In genomic region chr7:159370-160270, GRCh38 we compare ENCODE assay signal across 28 cellular contexts. TPM values are rescaled to one million over a fixed set of nuclear protein-coding genes. Genes with fewer than 3 reads are reported as not detected.
DNase-seq lines count a peak whose midpoint lies in the region; ATAC-seq, FAIRE-seq and TF ChIP-seq lines count a peak whose summit lies in the region.
"Had no signal": no experiment of that assay in that cellular context is flagged by ENCODE, and none has a peak within 500 bp of the region (broad histone marks: within the 10 kb centered on the region; RNA-seq: fewer than 3 reads in every experiment).

No MANE protein-coding gene starts in this region.

- no peak overlapping the region; the same call in 1 of the 2 replicates for H4K8ac ChIP-seq in H1 (ENCODE audit: extremely low read depth, insufficient read depth, low read length)

- no peaks in the 10 kb centered on the region for H3K9me3 Mint-ChIP-seq in nephron
- H3K9me3 Mint-ChIP-seq in GM23338: no peaks in the 10 kb centered on the region; the same call in 2 of the 3 replicates
- H3K9me3 Mint-ChIP-seq: activated CD4-positive, alpha-beta T cell treated with anti-CD3 and anti-CD28 coated beads, Interleukin-2, amount 10 ng/mL, durations not matched to agents 7 days and 5 days; activated naive CD4-positive, alpha-beta T cell treated with anti-CD3 and anti-CD28 coated beads, Interleukin-2, amount 50 U/mL, for 72 hours; natural killer cell treated with Interleukin-12 subunit alpha and Interleukin-12 subunit beta and Interleukin-15 and Interleukin-18, amount 100 ng/mL, for 72 hours; WTC11 had no signal

- TF ChIP-seq CTCF in left ventricle myocardium inferior (IDR thresholded peaks at IDR 0.05; ENCODE audit: borderline replicate concordance) (no peak), H1 (IDR thresholded peaks at IDR 0.05; ENCODE audit: control extremely low read depth in 1 of 3, insufficient read depth in 1 of 3, low read depth in 1 of 3, low read length in 3 of 3) (no peak), nephron (IDR thresholded peaks at IDR 0.05; ENCODE audit: unreplicated experiment in 3 of 3) (no peak), GM10248 (IDR thresholded peaks at IDR 0.05; ENCODE audit: control extremely low read depth, extremely low read depth, low read depth, missing control alignments) (no peak), GM23338 (conservative IDR thresholded peaks at IDR 0.05; ENCODE audit: low read depth in 2 of 2) (no peak)

- H3K36me3 ChIP-seq in left ventricle myocardium inferior (no peaks in the 10 kb centered on the region), H1 (ENCODE audit: control insufficient read depth in 2 of 4, insufficient read depth in 4 of 4, low read length in 3 of 4) (no peaks in the 10 kb centered on the region), GM23338 (ENCODE audit: insufficient read depth) (no peaks in the 10 kb centered on the region)
- H3K36me3 ChIP-seq: SJSA1 had no signal

- H3K23ac ChIP-seq in H1 (ENCODE audit: insufficient read length): no peak overlapping the region

- peaks cover 4% of the 10 kb centered on the region for H3K4me1 ChIP-seq in left ventricle myocardium inferior
- peaks cover 0 to 9% (median 6%) of the 10 kb centered on the region in 4 experiments; a peak in 5 of 7 replicates for H3K4me1 ChIP-seq in H1 (replicated peaks in 1 of 4; ENCODE audit: control insufficient read depth in 3 of 4, insufficient read depth in 4 of 4, low read length in 3 of 4)
- peaks cover 3% of the 10 kb centered on the region; the same call in 1 of the 2 replicates for H3K4me1 ChIP-seq in GM23338 (ENCODE audit: insufficient read depth)
- H3K4me1 ChIP-seq: SJSA1 had no signal

- peak; percentile 20 for DNase-seq in left ventricle myocardium superior
- DNase-seq in left ventricle myocardium inferior: no peak
- no peak for DNase-seq in H1 (ENCODE audit: low read depth in 1 of 2, low spot score in 2 of 2)
- DNase-seq in GM10248 (ENCODE audit: extremely low spot score): no peak
- DNase-seq in GM23338 (ENCODE audit: low spot score): no peak
- DNase-seq in LoVo (ENCODE audit: low spot score): no peak
- DNase-seq: activated CD4-positive, alpha-beta T cell treated with anti-CD3 and anti-CD28 coated beads, Interleukin-2, amount 10 ng/mL, durations not matched to agents 7 days and 5 days; activated effector memory CD4-positive, alpha-beta T cell treated with Interleukin-2 at 50 U/mL for 16 hours; activated T-cell treated with anti-CD3 and anti-CD28 coated beads, Interleukin-2, amount 50 U/mL, for 1 hour; effector memory CD4-positive, alpha-beta T cell; HCEC 1CT; Karpas-422; NCI-H1436; NCI-H82; stimulated activated naive CD4-positive, alpha-beta T cell had no signal

- H3K9ac ChIP-seq in H1 (replicated peaks in 1 of 4; ENCODE audit: extremely low read depth in 1 of 4, low read depth in 3 of 4, low read length in 3 of 4): no peak overlapping the region

- peak; percentile 50 for FAIRE-seq in H1 (lab: Jason Lieb, UNC)
- FAIRE-seq: bronchial epithelial cell, colon, GM12892, HepG2, keratinocyte had no signal

- no peaks in the 10 kb centered on the region for H3K36me3 Mint-ChIP-seq in nephron (ENCODE audit: low read depth)
- no peaks in the 10 kb centered on the region; the same call in 2 of the 3 replicates for H3K36me3 Mint-ChIP-seq in GM23338 (ENCODE audit: low read depth)
- H3K36me3 Mint-ChIP-seq: activated naive CD4-positive, alpha-beta T cell treated with anti-CD3 and anti-CD28 coated beads, Interleukin-2, amount 50 U/mL, for 72 hours; natural killer cell treated with Interleukin-12 subunit alpha and Interleukin-12 subunit beta and Interleukin-15 and Interleukin-18, amount 100 ng/mL, for 72 hours; WTC11 had no signal

- H2AFZ ChIP-seq in H1 (ENCODE audit: low read length) (no peak overlapping the region), GM23338 (no peak overlapping the region)

- no peak overlapping the region for H3K14ac ChIP-seq in H1 (ENCODE audit: insufficient read length)

- no peak overlapping the region for H3K18ac ChIP-seq in H1 (ENCODE audit: extremely low read depth, low read length)

- H3K79me1 ChIP-seq in H1 (ENCODE audit: low read depth, low read length): no peaks in the 10 kb centered on the region

- H4K5ac ChIP-seq in H1 (ENCODE audit: insufficient read length, low read depth, low read length): no peak overlapping the region

- no peaks in the 10 kb centered on the region for H3F3A ChIP-seq in GM23338 (replicated peaks; ENCODE audit: low read depth)

- H3K9me2 ChIP-seq in GM23338 (ENCODE audit: insufficient read depth): no peaks in the 10 kb centered on the region

- no peak overlapping the region for H4K91ac ChIP-seq in H1 (replicated peaks; ENCODE audit: insufficient read length, low read length)

- intact Hi-C loops in left ventricle myocardium superior (cut with micrococcal nuclease) (no loop called here), left ventricle myocardium inferior (cut with micrococcal nuclease) (no loop called here)

- TF ChIP-seq RAD21 in H1 (IDR thresholded peaks at IDR 0.05 in 1 of 2, conservative IDR thresholded peaks at IDR 0.05 in 1 of 2; ENCODE audit: low read depth in 2 of 2, low read length in 2 of 2): no peak

- no peaks in the 10 kb centered on the region for H3K79me2 ChIP-seq in H1 (ENCODE audit: control insufficient read depth in 1 of 2, insufficient read depth in 2 of 2, low read length in 2 of 2)
- H3K79me2 ChIP-seq in GM23338 (replicated peaks; ENCODE audit: insufficient read depth): no peaks in the 10 kb centered on the region

- H3K4me1 Mint-ChIP-seq in nephron: peaks cover 61% of the 10 kb centered on the region
- H3K4me1 Mint-ChIP-seq in GM23338: peaks cover 18% of the 10 kb centered on the region
- H3K4me1 Mint-ChIP-seq: activated CD4-positive, alpha-beta T cell treated with anti-CD3 and anti-CD28 coated beads, Interleukin-2, amount 10 ng/mL, durations not matched to agents 7 days and 5 days had no signal

- H2AK5ac ChIP-seq in H1 (ENCODE audit: low read depth, low read length): no peak overlapping the region

- H3K4me3 Mint-ChIP-seq in nephron (no peak overlapping the region), GM23338 (no peak overlapping the region)
- H3K4me3 Mint-ChIP-seq: activated CD4-positive, alpha-beta T cell treated with anti-CD3 and anti-CD28 coated beads, Interleukin-2, amount 10 ng/mL, durations not matched to agents 7 days and 5 days; natural killer cell treated with Interleukin-12 subunit alpha and Interleukin-12 subunit beta and Interleukin-15 and Interleukin-18, amount 100 ng/mL, for 72 hours; WTC11 had no signal

- no peak overlapping the region for H2BK120ac ChIP-seq in H1 (replicated peaks; ENCODE audit: low read depth, low read length)

- H3K4me2 ChIP-seq in H1 (ENCODE audit: insufficient read depth in 1 of 2, low read depth in 2 of 2, low read length in 2 of 2) (no peak overlapping the region), GM23338 (no peak overlapping the region)

- H3K56ac ChIP-seq in H1 (replicated peaks; ENCODE audit: insufficient read length, low read depth, low read length): no peak overlapping the region

- H3K27me3 ChIP-seq in left ventricle myocardium inferior (ENCODE audit: low read depth) (peaks cover 3% of the 10 kb centered on the region), H1 (replicated peaks in 1 of 4; ENCODE audit: control insufficient read depth in 3 of 4, extremely low read depth in 1 of 4, insufficient read depth in 3 of 4, low read length in 3 of 4) (peaks cover 0 to 3% (median 0%) of the 10 kb centered on the region in 4 experiments; a peak in 2 of 7 replicates), GM23338 (ENCODE audit: insufficient read depth) (no peaks in the 10 kb centered on the region)
- H3K27me3 ChIP-seq: SJSA1 had no signal

- no peak overlapping the region for H2BK12ac ChIP-seq in H1 (ENCODE audit: low read depth, low read length)

- no peak for TF ChIP-seq POLR2A in H1 (IDR thresholded peaks at IDR 0.05; ENCODE audit: control extremely low read depth in 1 of 2, low read depth in 2 of 2, low read length in 2 of 2)

- peak overlapping the region; percentile 72 to 93 (median 84) for H3K27ac Mint-ChIP-seq in nephron
- no peak overlapping the region for H3K27ac Mint-ChIP-seq in GM23338
- H3K27ac Mint-ChIP-seq: activated CD4-positive, alpha-beta T cell treated with anti-CD3 and anti-CD28 coated beads, Interleukin-2, amount 10 ng/mL, durations not matched to agents 7 days and 5 days; activated naive CD4-positive, alpha-beta T cell treated with anti-CD3 and anti-CD28 coated beads, Interleukin-2, amount 50 U/mL, for 72 hours; natural killer cell treated with Interleukin-12 subunit alpha and Interleukin-12 subunit beta and Interleukin-15 and Interleukin-18, amount 100 ng/mL, for 72 hours; WTC11 had no signal

- H3K4me3 ChIP-seq in left ventricle myocardium inferior: no peak overlapping the region
- no peak overlapping the region for H3K4me3 ChIP-seq in H1 (ENCODE audit: extremely low read depth in 1 of 4, insufficient read depth in 2 of 4, low read depth in 3 of 4, low read length in 4 of 4)
- H3K4me3 ChIP-seq in GM23338: no peak overlapping the region
- H3K4me3 ChIP-seq: SJSA1, skin epidermis had no signal

- H3K27me3 Mint-ChIP-seq in nephron (ENCODE audit: low read depth) (peaks cover 24% of the 10 kb centered on the region), GM23338 (ENCODE audit: insufficient read depth, low read depth, poor library complexity) (peaks cover 12% of the 10 kb centered on the region)
- H3K27me3 Mint-ChIP-seq: activated CD4-positive, alpha-beta T cell treated with anti-CD3 and anti-CD28 coated beads, Interleukin-2, amount 10 ng/mL, durations not matched to agents 7 days and 5 days had no signal

- H3K27ac ChIP-seq in left ventricle myocardium inferior (replicated peaks) (no peak overlapping the region), H1 (ENCODE audit: low read depth, low read length) (no peak overlapping the region), GM23338 (ENCODE audit: low read depth) (no peak overlapping the region)
- H3K27ac ChIP-seq: epithelial cell of prostate, SJSA1, skin epidermis had no signal

- no peaks in the 10 kb centered on the region for H3K23me2 ChIP-seq in H1 (ENCODE audit: low read depth, low read length)

- no peak overlapping the region for H2BK15ac ChIP-seq in H1 (ENCODE audit: low read length)

- H4K20me1 ChIP-seq in H1 (replicated peaks in 1 of 2; ENCODE audit: control insufficient read depth in 1 of 2, insufficient read depth in 2 of 2, low read length in 2 of 2) (no peaks in the 10 kb centered on the region), GM23338 (replicated peaks; ENCODE audit: insufficient read depth) (no peaks in the 10 kb centered on the region)

- H2BK5ac ChIP-seq in H1 (ENCODE audit: low read depth, low read length): no peak overlapping the region

- no peak for TF ChIP-seq EP300 in H1 (IDR thresholded peaks at IDR 0.05; ENCODE audit: borderline replicate concordance in 1 of 2, low read depth in 2 of 2, low read length in 2 of 2)

- CTCF ChIA-PET in H1 (lab: Charles Lee; ENCODE audit: partially characterized antibody): interaction anchor here (0.6 to 1.8 kb wide), 3 partner anchors 12 to 627 kb away, joined by 3 to 5 read pairs (median 4); no protein-coding TSS in a partner anchor
- CTCF ChIA-PET in GM10248 (lab: Yijun Ruan, JAX): interaction anchor here (1.2 kb wide), 1 partner anchor 9 kb away, joined by 3 read pairs; no protein-coding TSS in a partner anchor

- no peak overlapping the region for H3K4ac ChIP-seq in H1 (replicated peaks; ENCODE audit: insufficient read length, low read depth, low read length)

- H3K9me3 ChIP-seq in left ventricle myocardium inferior (replicated peaks) (no peaks in the 10 kb centered on the region), H1 (ENCODE audit: insufficient read depth in 2 of 2, low read depth in 1 of 2, low read length in 1 of 2) (no peaks in the 10 kb centered on the region)
- H3K9me3 ChIP-seq: SJSA1 had no signal

- POLR2A ChIA-PET in H1 (lab: Charles Lee; ENCODE audit: partially characterized antibody): no interaction called here
- POLR2A ChIA-PET in GM10248 (lab: Yijun Ruan, JAX): no interaction called here

- H2BK20ac ChIP-seq in H1 (ENCODE audit: low read length): no peak overlapping the region

- WGBS in H1 (ENCODE audit: extremely low coverage in 1 of 2, insufficient coverage in 1 of 2, insufficient read length in 1 of 2, insufficient replicate concordance in 2 of 2, low coverage in 1 of 2, low lambda C conversion rate in 2 of 2, missing lambda C conversion rate in 1 of 2), 2 experiments: 89% methylated on average over 47 of the region's 50 CpGs; no CpG with 5 or more reads in 1 of the 2 experiments

- ATAC-seq in left ventricle myocardium superior (no peak), GM23338 (no peak)
- ATAC-seq: activated naive CD4-positive, alpha-beta T cell treated with anti-CD3 and anti-CD28 coated beads, Interleukin-2, amount 50 U/mL, for 72 hours; HepG2; natural killer cell treated with Interleukin-12 subunit alpha and Interleukin-12 subunit beta and Interleukin-15 and Interleukin-18, amount 100 ng/mL, for 72 hours; WTC11 had no signal

RNA-seq across cellular contexts. Expression of gene FAM20C, which starts 32.8 kb away (rescaled TPM):
- total RNA-seq in left ventricle myocardium superior: 23.8 TPM
- 22.2 TPM for total RNA-seq in left ventricle myocardium inferior
- total RNA-seq in H1 (2021; fragmentation: NEBNext Ultra II Directional; extraction: Animal tissue kit (Norgen Biotek cat#: 25700)): 34.7 and 34.8 TPM in 2 replicates
- polyA plus RNA-seq in H1 (2011; rRNA removed): 9.5 and 13.9 TPM in 2 replicates
- 10.7 TPM for polyA plus RNA-seq in H1 (2011; cell fraction: cytosol; rRNA removed)
- 21.4 TPM for polyA plus RNA-seq in H1 (2011; cell fraction: nucleus; rRNA removed)
- 18.4 to 23.9 TPM (median 19.5 TPM) in 4 replicates for polyA plus RNA-seq in H1 (2012, experiment 1 of 2)
- 17.9 TPM for polyA plus RNA-seq in H1 (2012, experiment 2 of 2)
- 21.3 TPM for polyA plus RNA-seq in H1 (2013, experiment 1 of 2)
- polyA plus RNA-seq in H1 (2013, experiment 2 of 2): 21.1 TPM
- polyA minus RNA-seq in H1 (2011; rRNA and poly(A)+ RNA removed): 8.9 and 10.4 TPM in 2 replicates
- polyA minus RNA-seq in H1 (2011; cell fraction: cytosol; rRNA and poly(A)+ RNA removed): 17.1 TPM
- 21.8 TPM for polyA minus RNA-seq in H1 (2011; cell fraction: nucleus; rRNA and poly(A)+ RNA removed)
- 24.8 and 26.8 TPM in 2 replicates for total RNA-seq in GM23338 (2014; rRNA removed; shearing (Covaris generic))
- polyA plus RNA-seq in GM23338 (2016; fragmentation: Nextera tagmentation; extraction: Ambion mirVana): 7.6 and 8.0 TPM in 2 replicates
- total RNA-seq: T-helper 1 cell treated with Interleukin-12 subunit alpha and Interleukin-12 subunit beta and Interleukin-4 antibody, amounts not matched to agents 30 ng/mL and 1 ng/mL, for 36 hours had no signal
